ENCODE assay signal across 11 cellular contexts in the genomic region with DNA sequence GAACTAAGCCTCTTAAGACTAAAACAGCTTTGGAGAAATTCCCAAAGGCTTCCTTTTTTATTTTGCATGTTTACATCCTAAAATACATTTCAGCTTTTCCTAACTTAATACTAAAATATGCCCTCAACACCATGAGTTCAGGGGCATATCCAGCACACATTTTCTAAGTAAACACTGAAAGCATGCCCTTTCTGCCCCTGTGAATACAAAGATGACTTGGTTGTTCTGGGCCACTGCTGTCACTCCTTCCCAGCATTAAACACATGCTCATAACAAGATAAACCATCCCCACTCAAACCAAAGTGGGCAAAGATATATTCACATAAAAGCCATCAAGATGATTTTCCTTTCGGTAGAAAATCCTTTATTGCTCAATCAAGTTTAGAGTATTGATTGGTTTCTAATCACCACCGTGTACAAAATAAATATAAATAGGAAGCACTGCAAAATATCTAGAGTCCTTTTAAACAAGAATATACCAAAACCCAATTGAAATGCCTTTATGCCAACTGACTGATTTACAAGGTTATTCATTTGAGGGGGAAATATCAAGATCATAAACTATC. TPM values are rescaled to one million over a fixed set of nuclear protein-coding genes. Genes with fewer than 3 reads are reported as not detected.
DNase-seq lines count a peak whose midpoint lies in the region; ATAC-seq, FAIRE-seq and TF ChIP-seq lines count a peak whose summit lies in the region.
"Had no signal": no experiment of that assay in that cellular context is flagged by ENCODE, and none has a peak within 500 bp of the region (broad histone marks: within the 10 kb centered on the region; RNA-seq: fewer than 3 reads in every experiment).

No MANE protein-coding gene starts in this region.

- BruUV-seq in OCI-LY7 (replicated peaks; lab: Mats Ljungman, UMichigan) (no TSS peak), endothelial cell of umbilical vein (replicated peaks; lab: Mats Ljungman, UMichigan) (no TSS peak)

- no peaks in the 10 kb centered on the region for H3K9me3 ChIP-seq in OCI-LY7 (ENCODE audit: low read length)
- no peaks in the 10 kb centered on the region for H3K9me3 ChIP-seq in endothelial cell of umbilical vein (replicated peaks; ENCODE audit: control insufficient read depth, insufficient read depth, low read length)
- no peaks in the 10 kb centered on the region for H3K9me3 ChIP-seq in smooth muscle cell (replicated peaks; ENCODE audit: low read depth)
- H3K9me3 ChIP-seq in ascending aorta: no peaks in the 10 kb centered on the region
- H3K9me3 ChIP-seq in gastroesophageal sphincter: no peaks in the 10 kb centered on the region
- H3K9me3 ChIP-seq: SJSA1 had no signal

- H3K4me2 ChIP-seq in OCI-LY7 (ENCODE audit: low read length): peak overlapping the region; percentile 72
- H3K4me2 ChIP-seq in endothelial cell of umbilical vein (ENCODE audit: insufficient read depth, low read length): peak overlapping the region; percentile 61
- peak overlapping the region; percentile 92 for H3K4me2 ChIP-seq in smooth muscle cell

- H3K27ac Mint-ChIP-seq in activated T-cell treated with anti-CD3 and anti-CD28 coated beads, Interleukin-2, amount 50 U/mL, for 72 hours: peak overlapping the region; percentile 76

- no peaks in the 10 kb centered on the region for H3K9me3 Mint-ChIP-seq in activated T-cell treated with anti-CD3 and anti-CD28 coated beads, Interleukin-2, amount 50 U/mL, for 72 hours

- peaks cover 10% of the 10 kb centered on the region for H3F3A ChIP-seq in smooth muscle cell (ENCODE audit: low read depth)

- H3K4me1 ChIP-seq in OCI-LY7 (ENCODE audit: insufficient read depth, low read length, poor library complexity, severe bottlenecking) (peaks cover 62% of the 10 kb centered on the region), endothelial cell of umbilical vein (ENCODE audit: control insufficient read depth, extremely low read depth, insufficient read depth, low read length) (peaks cover 25% of the 10 kb centered on the region), smooth muscle cell (ENCODE audit: low read depth) (peaks cover 14% of the 10 kb centered on the region), ascending aorta (peaks cover 0 to 11% of the 10 kb centered on the region in 2 donors), gastroesophageal sphincter (peaks cover 7 to 66% (median 16%) of the 10 kb centered on the region in 3 donors)
- H3K4me1 ChIP-seq: SJSA1 had no signal

- no peaks in the 10 kb centered on the region for H3K9me2 ChIP-seq in OCI-LY7 (ENCODE audit: insufficient read depth, low read length)

- no peak for TF ChIP-seq EP300 in gastroesophageal sphincter (IDR thresholded peaks at IDR 0.05)

- H3K9me1 ChIP-seq in endothelial cell of umbilical vein (replicated peaks; ENCODE audit: control insufficient read depth, extremely low read depth, insufficient read depth, low read length): no peaks in the 10 kb centered on the region

- H2AFZ ChIP-seq in OCI-LY7 (ENCODE audit: low read length) (no peak overlapping the region), endothelial cell of umbilical vein (ENCODE audit: low read depth, low read length) (no peak overlapping the region), smooth muscle cell (ENCODE audit: low read depth) (no peak overlapping the region)

- H3K4me3 ChIP-seq in OCI-LY7 (ENCODE audit: low read depth, low read length, poor library complexity, severe bottlenecking): peak overlapping the region; percentile 55
- peak overlapping the region in 1 of 3 experiments; percentile 31 for H3K4me3 ChIP-seq in endothelial cell of umbilical vein (replicated peaks in 1 of 3; ENCODE audit: insufficient read depth in 1 of 3, low read depth in 1 of 3, low read length in 3 of 3)
- peak overlapping the region; percentile 73 for H3K4me3 ChIP-seq in smooth muscle cell
- peak overlapping the region in 1 of 2 donors; percentile 69 for H3K4me3 ChIP-seq in ascending aorta
- peak overlapping the region in 1 of 2 donors; percentile 61 for H3K4me3 ChIP-seq in gastroesophageal sphincter
- H3K4me3 ChIP-seq: SJSA1 had no signal

- CTCF ChIA-PET in OCI-LY7 (lab: Charles Lee; ENCODE audit: unreplicated experiment) (no interaction called here), endothelial cell of umbilical vein (lab: Charles Lee) (interaction anchor here (1.0 to 5.1 kb wide), 3 partner anchors 12 to 352 kb away, joined by 3 to 73 read pairs (median 4); partner anchors contain the start of gene PARP2)

- TF ChIP-seq CTCF in OCI-LY7 (conservative IDR thresholded peaks at IDR 0.05; ENCODE audit: low read length): no peak
- no peak for TF ChIP-seq CTCF in endothelial cell of umbilical vein (IDR thresholded peaks at IDR 0.05; ENCODE audit: extremely low read depth in 1 of 2, insufficient read depth in 1 of 2, low read depth in 1 of 2, low read length in 2 of 2)
- no peak for TF ChIP-seq CTCF in smooth muscle cell (IDR thresholded peaks at IDR 0.05; ENCODE audit: borderline replicate concordance, insufficient read depth, poor library complexity, severe bottlenecking)
- no peak for TF ChIP-seq CTCF in ascending aorta (IDR thresholded peaks at IDR 0.05)
- no peak for TF ChIP-seq CTCF in gastroesophageal sphincter (IDR thresholded peaks at IDR 0.05)

- no peak for ATAC-seq in activated T-cell treated with anti-CD3 and anti-CD28 coated beads, Interleukin-2, amount 50 U/mL, for 72 hours (replicated peaks in 1 of 2)
- ATAC-seq in gastroesophageal sphincter: no peak

- H3K4me1 Mint-ChIP-seq in activated T-cell treated with anti-CD3 and anti-CD28 coated beads, Interleukin-2, amount 50 U/mL, for 72 hours (ENCODE audit: low read depth): peaks cover 74% of the 10 kb centered on the region

- H3K4me3 Mint-ChIP-seq in activated T-cell treated with anti-CD3 and anti-CD28 coated beads, Interleukin-2, amount 50 U/mL, for 72 hours: peak overlapping the region; percentile 48 to 86

- no peaks in the 10 kb centered on the region for H3K27me3 Mint-ChIP-seq in activated T-cell treated with anti-CD3 and anti-CD28 coated beads, Interleukin-2, amount 50 U/mL, for 72 hours (ENCODE audit: low read depth)

- POLR2A ChIA-PET in OCI-LY7 (lab: Charles Lee): interaction anchor here (0.8 to 1.1 kb wide), 2 partner anchors 12 to 92 kb away, joined by 4 to 6 read pairs; partner anchors contain the start of gene PARP2
- POLR2A ChIA-PET in endothelial cell of umbilical vein (lab: Charles Lee): interaction anchor here (1.7 kb wide), 1 partner anchor 12 kb away, joined by 10 read pairs; the partner anchor contains the start of gene PARP2

- H3K27ac ChIP-seq in OCI-LY7 (ENCODE audit: low read depth, low read length, poor library complexity, severe bottlenecking) (no peak overlapping the region), endothelial cell of umbilical vein (ENCODE audit: insufficient read depth, low read depth, low read length) (no peak overlapping the region), smooth muscle cell (ENCODE audit: low read depth) (no peak overlapping the region), ascending aorta (no peak overlapping the region), gastroesophageal sphincter (peak overlapping the region in 2 of 4 donors; percentile 12 to 92)
- H3K27ac ChIP-seq: SJSA1 had no signal

- intact Hi-C loops in OCI-LY7 (cut with micrococcal nuclease; ENCODE audit: unreplicated experiment): no loop called here
- intact Hi-C loops in endothelial cell of umbilical vein (cut with micrococcal nuclease): no loop called here
- intact Hi-C loops in ascending aorta (cut with DNase I): loop anchor here (5.0 kb wide), 1 partner anchor 656 kb away; the partner anchor contains the start of gene METTL17

- peaks cover 81% of the 10 kb centered on the region for H3K79me2 ChIP-seq in OCI-LY7 (ENCODE audit: insufficient read depth, low read depth, low read length)
- peaks cover 62% of the 10 kb centered on the region for H3K79me2 ChIP-seq in endothelial cell of umbilical vein (ENCODE audit: control insufficient read depth, insufficient read depth, low read length)
- peaks cover 63% of the 10 kb centered on the region for H3K79me2 ChIP-seq in smooth muscle cell (ENCODE audit: low read depth)

- TF ChIP-seq POLR2A in endothelial cell of umbilical vein (IDR thresholded peaks at IDR 0.05; ENCODE audit: low read depth, low read length): no peak
- no peak for TF ChIP-seq POLR2A in gastroesophageal sphincter (IDR thresholded peaks at IDR 0.05)

- H3K9ac ChIP-seq in endothelial cell of umbilical vein (replicated peaks; ENCODE audit: extremely low read depth, insufficient read depth, low read length): no peak overlapping the region
- H3K9ac ChIP-seq in smooth muscle cell (ENCODE audit: low read depth): no peak overlapping the region

- peaks cover 1 to 4% of the 10 kb centered on the region in 2 donors for H3K36me3 Mint-ChIP-seq in activated T-cell treated with anti-CD3 and anti-CD28 coated beads, Interleukin-2, amount 50 U/mL, for 72 hours (ENCODE audit: insufficient read depth in 2 of 2)

- H3K27me3 ChIP-seq in endothelial cell of umbilical vein (ENCODE audit: control insufficient read depth in 2 of 2, insufficient read depth in 2 of 2, low read length in 2 of 2): no peaks in the 10 kb centered on the region
- no peaks in the 10 kb centered on the region for H3K27me3 ChIP-seq in smooth muscle cell (ENCODE audit: low read depth)
- no peaks in the 10 kb centered on the region for H3K27me3 ChIP-seq in ascending aorta
- no peaks in the 10 kb centered on the region for H3K27me3 ChIP-seq in gastroesophageal sphincter
- H3K27me3 ChIP-seq: SJSA1 had no signal

- dilution Hi-C loops in endothelial cell of umbilical vein (cut with MboI; ENCODE audit: extremely low pct_ligation_motif_present, low sequenced_read_pairs): no loop called here

- no peak for FAIRE-seq in endothelial cell of umbilical vein (lab: Jason Lieb, UNC)

- no peak for DNase-seq in activated T-cell treated with anti-CD3 and anti-CD28 coated beads, Interleukin-2, amount 50 U/mL, for 72 hours
- no peak for DNase-seq in activated T-cell treated with anti-CD3 and anti-CD28 coated beads, Interleukin-2, amount 50 U/mL, for 48 hours
- no peak for DNase-seq in OCI-LY7 (ENCODE audit: low spot score)
- no peak for DNase-seq in endothelial cell of umbilical vein (ENCODE audit: low read depth, low spot score)
- no peak for DNase-seq in smooth muscle cell (lab: John Stamatoyannopoulos, UW; ENCODE audit: unreplicated experiment)
- no peak for DNase-seq in ascending aorta (ENCODE audit: low spot score in 2 of 2)
- DNase-seq in NCI-H774 (lab: John Stamatoyannopoulos, UW): no peak
- DNase-seq: C1 segment of cervical spinal cord, NCI-H1436 treated with DMSO at 0.1 percent for 48 hours had no signal

- 37% methylated on average over 2 of the region's 2 CpGs for WGBS in smooth muscle cell (ENCODE audit: low lambda C conversion rate)
- 50 to 56% methylated on average over 2 of the region's 2 CpGs for WGBS in gastroesophageal sphincter (ENCODE audit: low coverage in 1 of 2), 2 donors

- H4K20me1 ChIP-seq in OCI-LY7 (ENCODE audit: insufficient read depth, low read length) (peaks cover 24% of the 10 kb centered on the region; the same call in 1 of the 2 replicates), endothelial cell of umbilical vein (replicated peaks; ENCODE audit: control insufficient read depth, extremely low read depth, insufficient read depth, low read length) (no peaks in the 10 kb centered on the region), smooth muscle cell (ENCODE audit: low read depth) (peaks cover 29% of the 10 kb centered on the region)

- H3K36me3 ChIP-seq in OCI-LY7 (ENCODE audit: insufficient read depth, low read length) (peaks cover 45% of the 10 kb centered on the region), endothelial cell of umbilical vein (ENCODE audit: control insufficient read depth in 2 of 2, extremely low read depth in 1 of 2, insufficient read depth in 2 of 2, low read length in 2 of 2) (peaks cover 2 to 18% of the 10 kb centered on the region in 2 experiments), smooth muscle cell (ENCODE audit: low read depth) (peaks cover 6% of the 10 kb centered on the region), ascending aorta (peaks cover 9 to 20% of the 10 kb centered on the region in 2 donors), gastroesophageal sphincter (peaks cover 7 to 26% of the 10 kb centered on the region in 2 donors)

RNA-seq across cellular contexts. Expression of gene CCNB1IP1, which starts 1.9 kb away (rescaled TPM):
- 10 to 100 TPM; 73.4 to 89.9 TPM for total RNA-seq in activated T-cell treated with anti-CD3 and anti-CD28 coated beads, Interleukin-2, amount 50 U/mL, for 72 hours
- total RNA-seq in OCI-LY7 (2014; rRNA removed; shearing (Covaris generic)): 56.6 and 58.5 TPM in 2 replicates
- total RNA-seq in OCI-LY7 (2022): 46.5 and 51.3 TPM in 2 replicates
- 35.5 and 38.9 TPM in 2 replicates for total RNA-seq in endothelial cell of umbilical vein
- polyA plus RNA-seq in endothelial cell of umbilical vein: 31.0 and 32.7 TPM in 2 replicates
- polyA plus RNA-seq in endothelial cell of umbilical vein (2011; cell fraction: cytosol; rRNA removed): 33.5 and 36.7 TPM in 2 replicates
- polyA plus RNA-seq in endothelial cell of umbilical vein (2011; cell fraction: nucleus; rRNA removed): 20.3 and 25.5 TPM in 2 replicates
- polyA plus RNA-seq in endothelial cell of umbilical vein (2012): 25.3 and 34.4 TPM in 2 replicates
- polyA minus RNA-seq in endothelial cell of umbilical vein: 40.3 and 44.2 TPM in 2 replicates
- 25.2 TPM for polyA minus RNA-seq in endothelial cell of umbilical vein (2011; cell fraction: cytosol; rRNA and poly(A)+ RNA removed)
- 24.3 and 29.2 TPM in 2 replicates for polyA minus RNA-seq in endothelial cell of umbilical vein (2011; cell fraction: nucleus; rRNA and poly(A)+ RNA removed)
- 65.3 and 70.4 TPM in 2 replicates for total RNA-seq in smooth muscle cell
- 16.3 and 25.6 TPM in 2 replicates for polyA plus RNA-seq in smooth muscle cell
- total RNA-seq in ascending aorta: 12.6 TPM
- total RNA-seq in gastroesophageal sphincter: 10 to 100 TPM; 33.4 to 64.8 (median 39.5) TPM

RNA-seq across cellular contexts. Expression of gene PARP2, which starts 12.3 kb away (rescaled TPM):
- total RNA-seq in activated T-cell treated with anti-CD3 and anti-CD28 coated beads, Interleukin-2, amount 50 U/mL, for 72 hours: 10 to 100 TPM; 31.1 to 39.5 TPM
- 44.4 and 45.3 TPM in 2 replicates for total RNA-seq in OCI-LY7 (2014; rRNA removed; shearing (Covaris generic))
- total RNA-seq in OCI-LY7 (2022): 55.4 and 59.1 TPM in 2 replicates
- total RNA-seq in endothelial cell of umbilical vein: 30.6 and 30.8 TPM in 2 replicates
- 12.9 and 15.7 TPM in 2 replicates for polyA plus RNA-seq in endothelial cell of umbilical vein
- polyA plus RNA-seq in endothelial cell of umbilical vein (2011; cell fraction: cytosol; rRNA removed): 22.6 and 23.7 TPM in 2 replicates
- 59.9 and 83.6 TPM in 2 replicates for polyA plus RNA-seq in endothelial cell of umbilical vein (2011; cell fraction: nucleus; rRNA removed)
- 16.9 and 28.1 TPM in 2 replicates for polyA plus RNA-seq in endothelial cell of umbilical vein (2012)
- polyA minus RNA-seq in endothelial cell of umbilical vein: 7.4 and 7.9 TPM in 2 replicates
- 20.6 TPM for polyA minus RNA-seq in endothelial cell of umbilical vein (2011; cell fraction: cytosol; rRNA and poly(A)+ RNA removed)
- polyA minus RNA-seq in endothelial cell of umbilical vein (2011; cell fraction: nucleus; rRNA and poly(A)+ RNA removed): 13.2 and 18.8 TPM in 2 replicates
- total RNA-seq in smooth muscle cell: 24.0 and 29.2 TPM in 2 replicates
- polyA plus RNA-seq in smooth muscle cell: 37.3 and 38.7 TPM in 2 replicates
- total RNA-seq in ascending aorta: 0.32 TPM
- 10 to 100 TPM in 2 of 4 donors, 1 to 10 TPM in 2; 8.2 to 18.1 (median 9.9) TPM for total RNA-seq in gastroesophageal sphincter

RNA-seq across cellular contexts. Expression of gene TTC5, which starts 25.4 kb away (rescaled TPM):
- total RNA-seq in activated T-cell treated with anti-CD3 and anti-CD28 coated beads, Interleukin-2, amount 50 U/mL, for 72 hours: 10 to 100 TPM; 15.5 to 16.7 TPM
- total RNA-seq in OCI-LY7 (2014; rRNA removed; shearing (Covaris generic)): 14.9 and 17.9 TPM in 2 replicates
- 20.3 and 21.0 TPM in 2 replicates for total RNA-seq in OCI-LY7 (2022)
- 21.3 and 22.9 TPM in 2 replicates for total RNA-seq in endothelial cell of umbilical vein
- 8.8 and 10.9 TPM in 2 replicates for polyA plus RNA-seq in endothelial cell of umbilical vein
- 10.2 and 10.6 TPM in 2 replicates for polyA plus RNA-seq in endothelial cell of umbilical vein (2011; cell fraction: cytosol; rRNA removed)
- 10.9 and 13.0 TPM in 2 replicates for polyA plus RNA-seq in endothelial cell of umbilical vein (2011; cell fraction: nucleus; rRNA removed)
- polyA plus RNA-seq in endothelial cell of umbilical vein (2012): 18.6 and 20.2 TPM in 2 replicates
- polyA minus RNA-seq in endothelial cell of umbilical vein: 22.8 and 33.7 TPM in 2 replicates
- 5.4 TPM for polyA minus RNA-seq in endothelial cell of umbilical vein (2011; cell fraction: cytosol; rRNA and poly(A)+ RNA removed)
- 15.3 and 18.3 TPM in 2 replicates for polyA minus RNA-seq in endothelial cell of umbilical vein (2011; cell fraction: nucleus; rRNA and poly(A)+ RNA removed)
- total RNA-seq in smooth muscle cell: 16.3 and 18.7 TPM in 2 replicates
- 13.4 and 17.9 TPM in 2 replicates for polyA plus RNA-seq in smooth muscle cell
- 7.8 TPM for total RNA-seq in ascending aorta
- 10 to 100 TPM in 2 of 4 donors, 1 to 10 TPM in 2; 8.1 to 10.9 (median 10.0) TPM for total RNA-seq in gastroesophageal sphincter
